ENCODE assay signal across 14 cellular contexts in the genomic region with DNA sequence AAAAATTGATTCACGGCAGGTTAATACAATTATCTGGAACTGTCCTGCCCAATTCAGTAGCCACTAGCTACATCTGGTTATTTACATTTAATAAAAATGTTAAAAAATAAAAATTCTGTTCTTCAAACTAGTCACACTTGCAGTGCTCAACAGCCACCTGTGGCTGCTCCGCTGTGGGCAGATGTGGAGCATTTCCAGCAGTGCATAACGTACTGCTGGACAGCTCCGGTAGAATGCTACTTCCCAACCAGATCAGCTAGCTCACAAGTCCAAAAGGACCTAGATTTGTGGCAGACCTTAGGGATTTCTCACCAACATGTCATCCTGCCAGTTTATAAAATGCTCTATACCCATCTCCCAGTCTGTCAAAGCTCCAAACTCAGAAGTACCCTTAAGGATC.
"Had no signal": no experiment of that assay in that cellular context is flagged by ENCODE, and none has a peak within 500 bp of the region (broad histone marks: within the 10 kb centered on the region; RNA-seq: fewer than 3 reads in every experiment).

No MANE protein-coding gene starts in this region.

- DNase-seq: activated CD4-positive, alpha-beta T cell treated with anti-CD3 and anti-CD28 coated beads, Interleukin-2, amount 10 ng/mL, durations not matched to agents 24 days and 14 days; activated CD8-positive, alpha-beta memory T cell treated with anti-CD3 and anti-CD28 coated beads, Interleukin-2, amount 50 U/mL, for 48 hours; activated naive CD4-positive, alpha-beta T cell; left colon; mammary epithelial cell; naive B cell; stimulated activated naive CD4-positive, alpha-beta T cell; T-helper 2 cell; tibial artery; uterus had no signal

- H3K4me3 Mint-ChIP-seq: activated CD4-positive, alpha-beta T cell treated with anti-CD3 and anti-CD28 coated beads, Interleukin-2, amount 10 ng/mL, durations not matched to agents 24 days and 14 days; activated T-helper 1 cell treated with anti-CD3 and anti-CD28 coated beads, Interleukin-12 subunit alpha, Interleukin-12 subunit beta, Interleukin-2, Interleukin-4 antibody, amounts not matched to agents 30 ng/mL and 10 ng/mL and 1 ng/mL, durations not matched to agents 14 hours and 24 hours and 36 hours; WTC11 had no signal

- H3K9me3 Mint-ChIP-seq: activated CD4-positive, alpha-beta T cell treated with anti-CD3 and anti-CD28 coated beads, Interleukin-2, amount 10 ng/mL, durations not matched to agents 24 days and 14 days; activated T-helper 1 cell treated with anti-CD3 and anti-CD28 coated beads, Interleukin-12 subunit alpha, Interleukin-12 subunit beta, Interleukin-2, Interleukin-4 antibody, amounts not matched to agents 30 ng/mL and 10 ng/mL and 1 ng/mL, durations not matched to agents 14 hours and 24 hours and 36 hours; naive B cell; WTC11 had no signal

- H3K36me3 ChIP-seq: uterus had no signal

- H3K27me3 ChIP-seq: neutrophil, tibial artery, uterus had no signal

- H3K4me1 Mint-ChIP-seq: WTC11 had no signal

- H3K4me3 ChIP-seq: tibial artery, uterus had no signal

- H3K27ac ChIP-seq: neutrophil, tibial artery, uterus had no signal

- H3K27me3 Mint-ChIP-seq: activated CD4-positive, alpha-beta T cell treated with anti-CD3 and anti-CD28 coated beads, Interleukin-2, amount 10 ng/mL, durations not matched to agents 24 days and 14 days; naive B cell had no signal

- H3K9me3 ChIP-seq: neutrophil, tibial artery, uterus had no signal

- H3K27ac Mint-ChIP-seq: activated CD4-positive, alpha-beta T cell treated with anti-CD3 and anti-CD28 coated beads, Interleukin-2, amount 10 ng/mL, durations not matched to agents 24 days and 14 days; WTC11 had no signal

- ATAC-seq: esophagus mucosa, left colon, WTC11 had no signal

- H3K4me1 ChIP-seq: tibial artery had no signal
